ENCODE assay signal across 29 cellular contexts in genomic region chr3:141669434-141669833, GRCh38.
"Had no signal": no experiment of that assay in that cellular context is flagged by ENCODE, and none has a peak within 500 bp of the region (broad histone marks: within the 10 kb centered on the region; RNA-seq: fewer than 3 reads in every experiment).

No MANE protein-coding gene starts in this region.

- H3K9ac ChIP-seq: KMS-11, SK-N-SH had no signal

- DNase-seq: activated B cell treated with CpG ODN at 0.5 μM for 24 hours; activated CD4-positive, alpha-beta memory T cell treated with anti-CD3 and anti-CD28 coated beads for 36 hours; activated CD4-positive, alpha-beta T cell treated with anti-CD3 and anti-CD28 coated beads for 4 hours; activated CD4-positive, alpha-beta T cell treated with anti-CD3 and anti-CD28 coated beads, Interleukin-2, amount 50 U/mL, for 1 hour; activated CD4-positive, CD25-positive, alpha-beta regulatory T cell treated with anti-CD3 and anti-CD28 coated beads, Interleukin-2, amount 50 U/mL, for 72 hours; activated CD8-positive, alpha-beta memory T cell treated with anti-CD3 and anti-CD28 coated beads, Interleukin-2, amount 50 U/mL, for 4 hours; activated gamma-delta T cell treated with Interleukin-2 at 50 U/mL for 16 hours; activated naive CD4-positive, alpha-beta T cell treated with anti-CD3 and anti-CD28 coated beads for 36 hours; activated T-cell treated with anti-CD3 and anti-CD28 coated beads for 4 hours; activated T-cell treated with anti-CD3 and anti-CD28 coated beads, Interleukin-2, amount 50 U/mL, for 4 hours; body of pancreas; MM.1S; NCI-H1092; NCI-H1436 treated with DMSO at 0.1 percent for 48 hours; NCI-H1694 treated with DMSO at 0.1 percent for 48 hours; NCI-H2029; NCI-H345; NCI-H524 treated with DMSO at 0.1 percent for 48 hours; PC-3; Peyer's patch; RPMI8226; SHP77 treated with DMSO at 0.1 percent for 48 hours; SK-N-SH had no signal

- H3K4me3 ChIP-seq: adrenal gland, body of pancreas, breast epithelium, Peyer's patch, SJSA1 had no signal

- H3K4me1 ChIP-seq: body of pancreas, breast epithelium, Peyer's patch, SJSA1 had no signal

- H3K27ac ChIP-seq: adrenal gland, body of pancreas, breast epithelium, KMS-11, Peyer's patch, SJSA1 had no signal

- H3K36me3 ChIP-seq: adrenal gland, breast epithelium, Peyer's patch had no signal

- H3K4me2 ChIP-seq: KMS-11, SK-N-SH had no signal

- H3K9me3 ChIP-seq: Peyer's patch, SK-N-SH had no signal

- FAIRE-seq: astrocyte had no signal

- H3K27me3 ChIP-seq: adrenal gland, body of pancreas, breast epithelium, Peyer's patch, SJSA1 had no signal

- ATAC-seq: activated naive CD4-positive, alpha-beta T cell treated with anti-CD3 and anti-CD28 coated beads, Interleukin-2, amount 50 U/mL, for 72 hours; activated T-cell treated with anti-CD3 and anti-CD28 coated beads, Interleukin-2, amount 50 U/mL, for 4 hours; body of pancreas; PC-3 had no signal
